ENCODE assay signal across 14 cellular contexts in genomic region chr6:129667621-129668020, GRCh38. TPM values are rescaled to one million over a fixed set of nuclear protein-coding genes. Genes with fewer than 3 reads are reported as not detected.
DNase-seq lines count a peak whose midpoint lies in the region; ATAC-seq, FAIRE-seq and TF ChIP-seq lines count a peak whose summit lies in the region.
"Had no signal": no experiment of that assay in that cellular context is flagged by ENCODE, and none has a peak within 500 bp of the region (broad histone marks: within the 10 kb centered on the region; RNA-seq: fewer than 3 reads in every experiment).

No MANE protein-coding gene starts in this region.

- intact Hi-C loops in A673 (cut with micrococcal nuclease; ENCODE audit: unreplicated experiment), result no loop called here
- intact Hi-C loops in left colon (cut with DNase I, micrococcal nuclease), result no loop called here

- H3K27me3 Mint-ChIP-seq in astrocyte (ENCODE audit: low read depth, unreplicated experiment), result no peaks in the 10 kb centered on the region
- H3K27me3 Mint-ChIP-seq: T-cell had no signal

- ATAC-seq in left colon (peak; percentile 57), HG02759 (IDR thresholded peaks at IDR 0.05; ENCODE audit: unreplicated experiment) (no peak), GM21381 (IDR thresholded peaks at IDR 0.05; ENCODE audit: unreplicated experiment) (no peak)
- ATAC-seq: T-cell had no signal

- H3K4me2 ChIP-seq in astrocyte (ENCODE audit: low read length), result peak overlapping the region; percentile 53

- peaks cover 8% of the 10 kb centered on the region for H3K36me3 Mint-ChIP-seq in astrocyte (ENCODE audit: low read depth, unreplicated experiment)
- H3K36me3 Mint-ChIP-seq: T-cell had no signal

- TF ChIP-seq CTCF in A673 (conservative IDR thresholded peaks at IDR 0.05; ENCODE audit: low read depth, low read length), result no peak
- no peak for TF ChIP-seq CTCF in astrocyte (IDR thresholded peaks at IDR 0.05; ENCODE audit: insufficient read depth, low read depth, low read length)

- no peak overlapping the region for H3K4me3 ChIP-seq in A673 (ENCODE audit: low read depth, low read length, poor library complexity, severe bottlenecking)
- no peak overlapping the region for H3K4me3 ChIP-seq in astrocyte (ENCODE audit: insufficient read depth, low read depth, low read length)

- H3K4me1 ChIP-seq in A673 (ENCODE audit: insufficient read depth, low read length, poor library complexity, severe bottlenecking), result peaks cover 33% of the 10 kb centered on the region
- H3K4me1 ChIP-seq in astrocyte (ENCODE audit: insufficient read depth, low read length), result peaks cover 26% of the 10 kb centered on the region

- no peaks in the 10 kb centered on the region for H3K9me3 Mint-ChIP-seq in astrocyte (ENCODE audit: unreplicated experiment)
- H3K9me3 Mint-ChIP-seq: T-cell had no signal

- no peak overlapping the region for H3K27ac ChIP-seq in A673 (ENCODE audit: low read depth, low read length, poor library complexity, severe bottlenecking)
- no peak overlapping the region for H3K27ac ChIP-seq in astrocyte (ENCODE audit: low read depth, low read length)

- no peaks in the 10 kb centered on the region for H4K20me1 ChIP-seq in astrocyte (ENCODE audit: insufficient read depth, low read length)

- H3K4me1 Mint-ChIP-seq in astrocyte (ENCODE audit: low read depth, unreplicated experiment), result peaks cover 50% of the 10 kb centered on the region

- H3K27me3 ChIP-seq in A673 (replicated peaks; ENCODE audit: insufficient read depth, low read depth, low read length, poor library complexity) (no peaks in the 10 kb centered on the region), astrocyte (ENCODE audit: insufficient read depth, low read length) (no peaks in the 10 kb centered on the region)

- CTCF ChIA-PET in A673 (lab: Charles Lee), result no interaction called here

- H3K4me3 Mint-ChIP-seq in astrocyte (ENCODE audit: unreplicated experiment), result no peak overlapping the region
- H3K4me3 Mint-ChIP-seq: T-cell had no signal

- DNase-seq in A673 (ENCODE audit: low spot score) (peak; percentile 43), HT1080 (ENCODE audit: low read depth) (peak; percentile 28), astrocyte (ENCODE audit: low read depth) (peak; percentile 54), left colon (no peak), NCI-H345 (lab: John Stamatoyannopoulos, UW) (no peak), activated gamma-delta T cell treated with Interleukin-2 at 50 U/mL for 16 hours (no peak)
- DNase-seq: activated CD4-positive, alpha-beta T cell treated with anti-CD3 and anti-CD28 coated beads, Interleukin-2, amount 50 U/mL, for 1 hour; DMS79; NCI-H2171 treated with DMSO at 0.1 percent for 48 hours; T-cell had no signal

- H3K36me3 ChIP-seq in A673 (ENCODE audit: insufficient read depth, low read length, poor library complexity, severe bottlenecking), result no peaks in the 10 kb centered on the region
- H3K36me3 ChIP-seq in astrocyte (ENCODE audit: insufficient read depth, low read length), result no peaks in the 10 kb centered on the region

- POLR2A ChIA-PET in A673 (lab: Charles Lee; ENCODE audit: low non-redundant PET), result no interaction called here

- H3K79me2 ChIP-seq in astrocyte (ENCODE audit: insufficient read depth, low read length), result peaks cover 75% of the 10 kb centered on the region

- H3K9ac ChIP-seq in astrocyte (ENCODE audit: low read length), result no peak overlapping the region

- peak overlapping the region; percentile 2 for H2AFZ ChIP-seq in astrocyte (ENCODE audit: low read depth, low read length)

- FAIRE-seq in astrocyte (lab: Jason Lieb, UNC), result no peak
- FAIRE-seq: bronchial epithelial cell, GM12891 had no signal

- H3K27ac Mint-ChIP-seq in astrocyte (ENCODE audit: unreplicated experiment), result no peak overlapping the region
- H3K27ac Mint-ChIP-seq: T-cell had no signal

- H3K9me3 ChIP-seq in A673 (ENCODE audit: low read depth, low read length, poor library complexity, severe bottlenecking) (no peaks in the 10 kb centered on the region), astrocyte (ENCODE audit: insufficient read depth, low read depth, low read length) (no peaks in the 10 kb centered on the region)

- no TSS peak for BruUV-seq in A673 (replicated peaks; lab: Mats Ljungman, UMichigan)

RNA-seq across cellular contexts. Expression of gene ARHGAP18, which starts 42.4 kb away (rescaled TPM):
- total RNA-seq in A673 (2021) (12.7 and 14.2 TPM in 2 replicates), astrocyte (38.6 and 43.2 TPM in 2 replicates), left colon (10 to 100 TPM; 19.9 to 26.9 TPM)
- total RNA-seq in HT1080 (2014; rRNA removed; shearing (Covaris generic)), result 30.4 and 32.1 TPM in 2 replicates
- 14.6 and 19.6 TPM in 2 replicates for polyA plus RNA-seq in HT1080 (2015; cell fraction: cytosol; rRNA removed)
- polyA plus RNA-seq in HT1080 (2015; cell fraction: nucleus; rRNA removed), result 15.9 and 16.2 TPM in 2 replicates

Comparison
In these comparisons a context has a peak if more than half of its experiments do, and no peak if none do; other contexts are left out.
1. DNase-seq: peak in A673 (single experiment), HT1080 (single experiment) and astrocyte (single experiment); none in left colon (0 of 2), NCI-H345 (single experiment) and activated gamma-delta T cell treated with Interleukin-2 at 50 U/mL for 16 hours (single experiment).